ENCODE assay signal across 12 cellular contexts in genomic region chr1:23651069-23651808, GRCh38. TPM values are rescaled to one million over a fixed set of nuclear protein-coding genes. Genes with fewer than 3 reads are reported as not detected.
DNase-seq lines count a peak whose midpoint lies in the region; ATAC-seq, FAIRE-seq and TF ChIP-seq lines count a peak whose summit lies in the region.
"Had no signal": no experiment of that assay in that cellular context is flagged by ENCODE, and none has a peak within 500 bp of the region (broad histone marks: within the 10 kb centered on the region; RNA-seq: fewer than 3 reads in every experiment).

No MANE protein-coding gene starts in this region.

- H2AFZ ChIP-seq in IMR-90 (replicated peaks; ENCODE audit: low read length, poor library complexity) (no peak overlapping the region), K562 (ENCODE audit: low read depth, low read length) (no peak overlapping the region)

- H2BK120ac ChIP-seq in IMR-90 (ENCODE audit: low read depth, low read length): no peak overlapping the region

- peak; percentile 35 for FAIRE-seq in K562 (lab: Jason Lieb, UNC)

- H3K9me3 ChIP-seq in IMR-90 (ENCODE audit: control insufficient read depth, insufficient read depth, low read length) (no peaks in the 10 kb centered on the region), K562 (replicated peaks; ENCODE audit: control insufficient read depth, insufficient read depth, low read depth, low read length) (no peaks in the 10 kb centered on the region), subcutaneous abdominal adipose tissue (ENCODE audit: control insufficient read depth in 5 of 5, low read length in 5 of 5) (no peaks in the 10 kb centered on the region)

- H3K27ac ChIP-seq in IMR-90 (ENCODE audit: insufficient read depth, low read length): no peak overlapping the region
- H3K27ac ChIP-seq in K562 (ENCODE audit: extremely low read depth, low read depth, low read length): no peak overlapping the region
- peak overlapping the region; percentile 49 for H3K27ac ChIP-seq in subcutaneous abdominal adipose tissue (ENCODE audit: low read depth, low read length)

- no peak overlapping the region for H2AK5ac ChIP-seq in IMR-90 (ENCODE audit: low read depth, low read length)

- H4K20me1 ChIP-seq in IMR-90 (ENCODE audit: insufficient read depth, low read length): no peaks in the 10 kb centered on the region
- H4K20me1 ChIP-seq in K562 (replicated peaks; ENCODE audit: control insufficient read depth, insufficient read depth, low read length): no peaks in the 10 kb centered on the region

- no peak overlapping the region for H3K56ac ChIP-seq in IMR-90 (ENCODE audit: extremely low read depth, insufficient read depth, low read length)

- H2BK5ac ChIP-seq in IMR-90 (ENCODE audit: low read depth, low read length, poor library complexity, severe bottlenecking): no peak overlapping the region

- POLR2A ChIA-PET in IMR-90 (lab: Charles Lee; ENCODE audit: unreplicated experiment): no interaction called here
- POLR2A ChIA-PET in K562 (lab: Yijun Ruan, JAX): interaction anchor here (0.6 to 1.1 kb wide), 4 partner anchors 8 to 491 kb away, joined by 3 read pairs; no protein-coding TSS in a partner anchor

- intact Hi-C loops in IMR-90 (cut with micrococcal nuclease): no loop called here
- intact Hi-C loops in K562 (cut with micrococcal nuclease): no loop called here

- no peak overlapping the region for H3K4ac ChIP-seq in IMR-90 (ENCODE audit: low read depth, low read length)

- in situ Hi-C loops in IMR-90 (cut with MboI; ENCODE audit: low sequenced_read_pairs): no loop called here
- in situ Hi-C loops in K562 (cut with MboI): no loop called here
- in situ Hi-C loops in GM13977 (cut with MboI; ENCODE audit: low pct_unique_long_range_greater_than_20kb, low sequenced_read_pairs, unreplicated experiment): no loop called here

- H3K9me1 ChIP-seq in IMR-90 (ENCODE audit: insufficient read depth, low read length): no peaks in the 10 kb centered on the region
- no peaks in the 10 kb centered on the region for H3K9me1 ChIP-seq in K562 (ENCODE audit: control insufficient read depth, insufficient read depth, low read length)

- no peaks in the 10 kb centered on the region for H3K79me2 ChIP-seq in K562 (ENCODE audit: control insufficient read depth, insufficient read depth, low read length)

- H2BK20ac ChIP-seq in IMR-90 (ENCODE audit: low read depth, low read length): no peak overlapping the region

- no peak overlapping the region for H3K18ac ChIP-seq in IMR-90 (ENCODE audit: low read depth, low read length)

- no peak overlapping the region for H2BK15ac ChIP-seq in IMR-90 (ENCODE audit: low read depth, low read length)

- ATAC-seq in IMR-90 (ENCODE audit: low read depth) (peak; percentile 46), K562 (peak; percentile 74), GM18870 (IDR thresholded peaks at IDR 0.05; ENCODE audit: unreplicated experiment) (no peak)
- ATAC-seq: activated CD4-positive, alpha-beta T cell treated with anti-CD3 and anti-CD28 coated beads for 36 hours had no signal

- H3K14ac ChIP-seq in IMR-90 (replicated peaks; ENCODE audit: low read depth, low read length): no peak overlapping the region

- H3K4me3 ChIP-seq in IMR-90 (ENCODE audit: insufficient read depth, low read depth, low read length) (no peak overlapping the region), K562 (no peak overlapping the region), subcutaneous abdominal adipose tissue (ENCODE audit: low read depth in 1 of 5, low read length in 5 of 5) (peak overlapping the region in 1 of 5 donors; percentile 39)

- WGBS in IMR-90 (ENCODE audit: extremely low coverage in 2 of 2, insufficient read length in 1 of 2), 2 experiments: 49% methylated on average over 3 of the region's 7 CpGs; no CpG with 5 or more reads in 1 of the 2 experiments
- WGBS in K562 (ENCODE audit: insufficient coverage, low coverage, missing lambda C conversion rate): 7% methylated on average over 7 of the region's 7 CpGs

- CTCF ChIA-PET in IMR-90 (lab: Yijun Ruan, JAX) (interaction anchor here (1.8 kb wide), 1 partner anchor 14 kb away, joined by 10 read pairs; no protein-coding TSS in a partner anchor), K562 (lab: Yijun Ruan, JAX; ENCODE audit: low intra/inter-chr PET ratio) (no interaction called here)

- BruUV-seq in IMR-90 (replicated peaks; lab: Mats Ljungman, UMichigan) (no TSS peak), K562 (replicated peaks; lab: Mats Ljungman, UMichigan) (no TSS peak)

- peaks cover 33% of the 10 kb centered on the region for H3K27me3 ChIP-seq in IMR-90 (ENCODE audit: control insufficient read depth, insufficient read depth, low read length)
- peaks cover 32 to 60% of the 10 kb centered on the region in 2 experiments for H3K27me3 ChIP-seq in K562 (ENCODE audit: control insufficient read depth in 2 of 2, insufficient read depth in 2 of 2, low read length in 2 of 2)
- peaks cover 0 to 5% (median 4%) of the 10 kb centered on the region in 5 donors for H3K27me3 ChIP-seq in subcutaneous abdominal adipose tissue (ENCODE audit: control insufficient read depth in 5 of 5, insufficient read depth in 4 of 5, low read length in 5 of 5)

- no peak overlapping the region for H4K91ac ChIP-seq in IMR-90 (ENCODE audit: insufficient read depth, low read depth, low read length)

- H3K4me1 ChIP-seq in IMR-90 (ENCODE audit: control insufficient read depth, insufficient read depth, low read length) (no peaks in the 10 kb centered on the region), K562 (replicated peaks in 1 of 2; ENCODE audit: control insufficient read depth in 2 of 2, insufficient read depth in 2 of 2, low read length in 2 of 2) (peaks cover 0 to 5% of the 10 kb centered on the region in 2 experiments; a peak in 1 of 5 replicates), subcutaneous abdominal adipose tissue (ENCODE audit: control insufficient read depth in 5 of 5, insufficient read depth in 5 of 5, low read length in 5 of 5) (peaks cover 5 to 16% (median 13%) of the 10 kb centered on the region in 5 donors)

- H4K5ac ChIP-seq in IMR-90 (ENCODE audit: low read depth, low read length): no peak overlapping the region

- no peak overlapping the region for H3K23ac ChIP-seq in IMR-90 (ENCODE audit: low read depth, low read length)

- H2AK9ac ChIP-seq in IMR-90 (replicated peaks; ENCODE audit: low read depth, low read length, poor library complexity): peak overlapping the region; percentile 37

- DNase-seq in IMR-90 (peak; percentile 28), K562 (ENCODE audit: extremely low read depth in 1 of 4, low spot score in 3 of 4) (peak; percentile 33 to 63 (median 62)), islet precursor cell (peak; percentile 95), anterior cingulate cortex (lab: John Stamatoyannopoulos, UW) (no peak), GM13977 (ENCODE audit: low spot score) (no peak)
- DNase-seq: activated CD4-positive, alpha-beta T cell treated with anti-CD3 and anti-CD28 coated beads for 36 hours; effector CD8-positive, alpha-beta T cell; GF-D8; NCI-H1417; nucleus accumbens had no signal

- H3K36me3 ChIP-seq in IMR-90 (ENCODE audit: control insufficient read depth, insufficient read depth, low read length) (no peaks in the 10 kb centered on the region), K562 (ENCODE audit: control insufficient read depth, insufficient read depth, low read length) (no peaks in the 10 kb centered on the region), subcutaneous abdominal adipose tissue (ENCODE audit: control insufficient read depth in 5 of 5, insufficient read depth in 5 of 5, low read length in 5 of 5) (no peaks in the 10 kb centered on the region)

- TF ChIP-seq RAD21 in IMR-90 (IDR thresholded peaks at IDR 0.05; ENCODE audit: low read length): no peak
- TF ChIP-seq RAD21 in K562 (CRISPR knock-in tag; conservative IDR thresholded peaks at IDR 0.05 in 1 of 2, IDR thresholded peaks at IDR 0.05 in 1 of 2): no peak

- H3K9ac ChIP-seq in IMR-90 (ENCODE audit: low read depth, low read length) (no peak overlapping the region), K562 (ENCODE audit: insufficient read depth in 1 of 2, low read depth in 2 of 2, low read length in 2 of 2) (0 out of 4 replicates have a peak overlapping the region, but pooled peaks of 1 of the 2 experiments have one; percentile 44), subcutaneous abdominal adipose tissue (ENCODE audit: low read length in 5 of 5) (peak overlapping the region in 1 of 5 donors; percentile 38)

- H4K8ac ChIP-seq in IMR-90 (ENCODE audit: low read depth in 2 of 2, low read length in 2 of 2): no peak overlapping the region

- no peak for TF ChIP-seq EP300 in K562 (IDR thresholded peaks at IDR 0.05; ENCODE audit: low read length)

- dilution Hi-C loops in IMR-90 (cut with HindIII; ENCODE audit: low sequenced_read_pairs, unreplicated experiment): no loop called here

- TF ChIP-seq CTCF in IMR-90 (conservative IDR thresholded peaks at IDR 0.05; ENCODE audit: low read depth, low read length) (no peak), K562 (IDR thresholded peaks at IDR 0.05 in 2 of 3, conservative IDR thresholded peaks at IDR 0.05 in 1 of 3; ENCODE audit: insufficient read depth in 2 of 3, low read depth in 1 of 3, low read length in 3 of 3) (no peak), GM13977 (IDR thresholded peaks at IDR 0.05; ENCODE audit: extremely low read depth, insufficient read depth, missing control alignments) (no peak)

- H3K4me2 ChIP-seq in IMR-90 (ENCODE audit: low read depth, low read length) (no peak overlapping the region), K562 (ENCODE audit: insufficient read depth, low read length) (no peak overlapping the region)

- no peak for TF ChIP-seq POLR2A in IMR-90 (IDR thresholded peaks at IDR 0.05; ENCODE audit: low read depth, low read length)
- TF ChIP-seq POLR2A in K562 (conservative IDR thresholded peaks at IDR 0.05): no peak

- H3K79me1 ChIP-seq in IMR-90 (ENCODE audit: low read depth in 1 of 2, low read length in 2 of 2): no peaks in the 10 kb centered on the region

RNA-seq across cellular contexts. Expression of gene RPL11, which starts 40.4 kb away (rescaled TPM):
- 452 and 980 TPM in 2 replicates for total RNA-seq in IMR-90 (2012; rRNA removed)
- 1,692 and 1,751 TPM in 2 replicates for polyA plus RNA-seq in IMR-90 (2012; rRNA removed)
- polyA plus RNA-seq in IMR-90 (2012; cell fraction: cytosol; rRNA removed): 209 and 733 TPM in 2 replicates
- polyA plus RNA-seq in IMR-90 (2012; cell fraction: nucleus; rRNA removed; ENCODE audit: low replicate concordance): 34.7 and 396 TPM in 2 replicates
- total RNA-seq in K562 (2011; cell fraction: chromatin; rRNA removed; ENCODE audit: low replicate concordance): 326 and 345 TPM in 2 replicates
- total RNA-seq in K562 (2011; cell fraction: nucleolus; rRNA removed): 341 and 370 TPM in 2 replicates
- 557 and 1,073 TPM in 2 replicates for total RNA-seq in K562 (2011; cell fraction: nucleoplasm; rRNA removed)
- total RNA-seq in K562 (2014; rRNA removed): 3,111 and 3,495 TPM in 2 replicates
- total RNA-seq in K562 (2014; rRNA removed; fragmentation: Illumina TruSeq; extraction: Trizol): 3,683 and 3,950 TPM in 2 replicates
- total RNA-seq in K562 (2015; rRNA removed; fragmentation: Illumina TruSeq; extraction: Trizol): 3,549 and 3,642 TPM in 2 replicates
- total RNA-seq in K562 (2021): 1,751 and 1,781 TPM in 2 replicates
- polyA plus RNA-seq in K562 (2011; rRNA removed): 2,818 and 2,821 TPM in 2 replicates
- polyA plus RNA-seq in K562 (2011; cell fraction: cytosol; rRNA removed): 831 and 2,063 TPM in 2 replicates
- 469 and 968 TPM in 2 replicates for polyA plus RNA-seq in K562 (2011; cell fraction: nucleus; rRNA removed)
- 3,491 and 4,910 TPM in 2 replicates for polyA plus RNA-seq in K562 (2012)
- 3,852 and 4,443 TPM in 2 replicates for polyA plus RNA-seq in K562 (2014; fragmentation: Illumina TruSeq; extraction: Trizol)
- polyA plus RNA-seq in K562 (2014; fragmentation: Nextera tagmentation; extraction: Ambion mirVana): 1,000 to 10,000 TPM; 2,542 to 2,758 TPM
- polyA plus RNA-seq in K562 (2014; rRNA removed): 4,338 and 4,526 TPM in 2 replicates
- 1,269 and 1,421 TPM in 2 replicates for polyA minus RNA-seq in K562 (2011; rRNA and poly(A)+ RNA removed)
- polyA minus RNA-seq in K562 (2011; cell fraction: cytosol; rRNA and poly(A)+ RNA removed): 631 and 637 TPM in 2 replicates
- polyA minus RNA-seq in K562 (2011; cell fraction: nucleus; rRNA and poly(A)+ RNA removed): 128 and 273 TPM in 2 replicates

Comparison
In these comparisons a context has a peak if more than half of its experiments do, and no peak if none do; other contexts are left out.
1. DNase-seq: peak in IMR-90 (single experiment), K562 (4 of 4) and islet precursor cell (single experiment); none in anterior cingulate cortex (0 of 58) and GM13977 (single experiment).